In genomic region chr1:19710825-19711611, GRCh38 we compare ENCODE assay signal across 13 cellular contexts. TPM values are rescaled to one million over a fixed set of nuclear protein-coding genes. Genes with fewer than 3 reads are reported as not detected.
A peak's percentile ranks its signal among the peaks of the same experiment; 100 is the strongest.
DNase-seq lines count a peak whose midpoint lies in the region; ATAC-seq and FAIRE-seq lines count a peak whose summit lies in the region.
"Had no signal": no experiment of that assay in that cellular context is flagged by ENCODE, and none has a peak within 500 bp of the region (broad histone marks: within the 10 kb centered on the region; RNA-seq: fewer than 3 reads in every experiment).

No MANE protein-coding gene starts in this region.

- peak; percentile 58 for ATAC-seq in HG02884 (IDR thresholded peaks at IDR 0.05; ENCODE audit: unreplicated experiment)

- intact Hi-C loops in activated T-helper 2 cell treated with anti-CD3 and anti-CD28 coated beads, Interferon-gamma antibody, Interleukin-2, Interleukin-4, amounts not matched to agents 10 μg/mL and 5 μg/mL and 100 μg/mL, durations not matched to agents 14 hours and 24 hours and 36 hours (cut with micrococcal nuclease), result loop anchor here (10.0 kb wide), 1 partner anchor 116 kb away; a partner anchor contains a TSS

- no peak overlapping the region for H3K4me3 ChIP-seq in small intestine (ENCODE audit: low read depth in 1 of 2, low read length in 2 of 2)

- no peak for FAIRE-seq in small intestine (lab: Jason Lieb, UNC)

- H3K9me3 ChIP-seq in small intestine (ENCODE audit: control insufficient read depth, low read depth), result no peaks in the 10 kb centered on the region

- 75 to 90% (median 76%) methylated on average over 12 of the region's 12 CpGs for WGBS in small intestine, 3 donors

- DNase-seq in stimulated activated CD4-positive, alpha-beta T cell treated with anti-CD3 and anti-CD28 coated beads, Interleukin-12 subunit alpha, Interleukin-12 subunit beta, amount 100 ng/mL, for 48 hours (ENCODE audit: low read depth in 2 of 3, low spot score in 1 of 3), result peak; percentile 16 to 37 (median 36)
- no peak for DNase-seq in stimulated activated CD4-positive, alpha-beta T cell treated with anti-CD3 and anti-CD28 coated beads, Interleukin-4, amount 100 ng/mL, for 1 hour
- DNase-seq in activated T-helper 2 cell treated with anti-CD3 and anti-CD28 coated beads, Interferon-gamma antibody, Interleukin-2, Interleukin-4, amounts not matched to agents 10 μg/mL and 5 μg/mL and 100 μg/mL, durations not matched to agents 14 hours and 24 hours and 36 hours (ENCODE audit: low spot score), result peak; percentile 9
- DNase-seq in RPMI8226, result no peak
- DNase-seq in effector CD8-positive, alpha-beta T cell (lab: John Stamatoyannopoulos, UW), result no peak
- no peak for DNase-seq in NCI-H2107 treated with DMSO at 0.1 percent for 48 hours (lab: John Stamatoyannopoulos, UW; ENCODE audit: unreplicated experiment)
- no peak for DNase-seq in small intestine
- DNase-seq: effector CD4-positive, alpha-beta T cell; KG1; NCI-H446 treated with DMSO at 0.1 percent for 48 hours; SW 1271 had no signal

- H3K4me1 Mint-ChIP-seq in activated T-helper 2 cell treated with anti-CD3 and anti-CD28 coated beads, Interferon-gamma antibody, Interleukin-2, Interleukin-4, amounts not matched to agents 10 μg/mL and 5 μg/mL and 100 μg/mL, durations not matched to agents 14 hours and 24 hours and 36 hours (ENCODE audit: low read depth), result peaks cover 21% of the 10 kb centered on the region

- no peaks in the 10 kb centered on the region for H3K27me3 Mint-ChIP-seq in activated T-helper 2 cell treated with anti-CD3 and anti-CD28 coated beads, Interferon-gamma antibody, Interleukin-2, Interleukin-4, amounts not matched to agents 10 μg/mL and 5 μg/mL and 100 μg/mL, durations not matched to agents 14 hours and 24 hours and 36 hours (ENCODE audit: low read depth)

- H3K4me3 Mint-ChIP-seq in activated T-helper 2 cell treated with anti-CD3 and anti-CD28 coated beads, Interferon-gamma antibody, Interleukin-2, Interleukin-4, amounts not matched to agents 10 μg/mL and 5 μg/mL and 100 μg/mL, durations not matched to agents 14 hours and 24 hours and 36 hours (ENCODE audit: low read depth), result no peak overlapping the region
- H3K4me3 Mint-ChIP-seq: neural crest cell had no signal

- H3K27ac ChIP-seq in small intestine (ENCODE audit: low read depth in 1 of 2, low read length in 1 of 2), result no peak overlapping the region

- H3K9me3 Mint-ChIP-seq in activated T-helper 2 cell treated with anti-CD3 and anti-CD28 coated beads, Interferon-gamma antibody, Interleukin-2, Interleukin-4, amounts not matched to agents 10 μg/mL and 5 μg/mL and 100 μg/mL, durations not matched to agents 14 hours and 24 hours and 36 hours, result no peaks in the 10 kb centered on the region
- H3K9me3 Mint-ChIP-seq: neural crest cell had no signal

- no peaks in the 10 kb centered on the region for H3K4me1 ChIP-seq in small intestine (ENCODE audit: control insufficient read depth in 2 of 2, insufficient read depth in 1 of 2, low read depth in 1 of 2, low read length in 1 of 2)

- H3K36me3 ChIP-seq in small intestine (ENCODE audit: control insufficient read depth in 2 of 2, insufficient read depth in 2 of 2, low read length in 2 of 2), result peaks cover 6 to 8% of the 10 kb centered on the region in 2 donors

- no peaks in the 10 kb centered on the region for H3K27me3 ChIP-seq in small intestine (ENCODE audit: control insufficient read depth in 2 of 2, insufficient read depth in 2 of 2, low read length in 2 of 2)

- peaks cover 8% of the 10 kb centered on the region for H3K36me3 Mint-ChIP-seq in activated T-helper 2 cell treated with anti-CD3 and anti-CD28 coated beads, Interferon-gamma antibody, Interleukin-2, Interleukin-4, amounts not matched to agents 10 μg/mL and 5 μg/mL and 100 μg/mL, durations not matched to agents 14 hours and 24 hours and 36 hours (ENCODE audit: low read depth)

- peak overlapping the region; percentile 86 for H3K27ac Mint-ChIP-seq in activated T-helper 2 cell treated with anti-CD3 and anti-CD28 coated beads, Interferon-gamma antibody, Interleukin-2, Interleukin-4, amounts not matched to agents 10 μg/mL and 5 μg/mL and 100 μg/mL, durations not matched to agents 14 hours and 24 hours and 36 hours

RNA-seq across cellular contexts. Expression of gene HTR6, which starts 46.3 kb away (rescaled TPM):
- total RNA-seq in activated T-helper 2 cell treated with anti-CD3 and anti-CD28 coated beads, Interferon-gamma antibody, Interleukin-2, Interleukin-4, amounts not matched to agents 10 μg/mL and 5 μg/mL and 100 μg/mL, durations not matched to agents 14 hours and 24 hours and 36 hours, result not detected in 2 replicates
- polyA plus RNA-seq in small intestine, result under 1 TPM in 1 of 3 donors, not detected in 2; 0.03 TPM
- total RNA-seq: neural crest cell had no signal

Comparison
In these comparisons a context has a peak if more than half of its experiments do, and no peak if none do; other contexts are left out.
1. DNase-seq: peak in stimulated activated CD4-positive, alpha-beta T cell treated with anti-CD3 and anti-CD28 coated beads, Interleukin-12 subunit alpha, Interleukin-12 subunit beta, amount 100 ng/mL, for 48 hours (3 of 3) and activated T-helper 2 cell treated with anti-CD3 and anti-CD28 coated beads, Interferon-gamma antibody, Interleukin-2, Interleukin-4, amounts not matched to agents 10 μg/mL and 5 μg/mL and 100 μg/mL, durations not matched to agents 14 hours and 24 hours and 36 hours (single experiment); none in stimulated activated CD4-positive, alpha-beta T cell treated with anti-CD3 and anti-CD28 coated beads, Interleukin-4, amount 100 ng/mL, for 1 hour (single experiment), RPMI8226 (single experiment), effector CD8-positive, alpha-beta T cell (single experiment), NCI-H2107 treated with DMSO at 0.1 percent for 48 hours (single experiment) and small intestine (single experiment).